ENCODE assay signal across 10 cellular contexts in the genomic region with DNA sequence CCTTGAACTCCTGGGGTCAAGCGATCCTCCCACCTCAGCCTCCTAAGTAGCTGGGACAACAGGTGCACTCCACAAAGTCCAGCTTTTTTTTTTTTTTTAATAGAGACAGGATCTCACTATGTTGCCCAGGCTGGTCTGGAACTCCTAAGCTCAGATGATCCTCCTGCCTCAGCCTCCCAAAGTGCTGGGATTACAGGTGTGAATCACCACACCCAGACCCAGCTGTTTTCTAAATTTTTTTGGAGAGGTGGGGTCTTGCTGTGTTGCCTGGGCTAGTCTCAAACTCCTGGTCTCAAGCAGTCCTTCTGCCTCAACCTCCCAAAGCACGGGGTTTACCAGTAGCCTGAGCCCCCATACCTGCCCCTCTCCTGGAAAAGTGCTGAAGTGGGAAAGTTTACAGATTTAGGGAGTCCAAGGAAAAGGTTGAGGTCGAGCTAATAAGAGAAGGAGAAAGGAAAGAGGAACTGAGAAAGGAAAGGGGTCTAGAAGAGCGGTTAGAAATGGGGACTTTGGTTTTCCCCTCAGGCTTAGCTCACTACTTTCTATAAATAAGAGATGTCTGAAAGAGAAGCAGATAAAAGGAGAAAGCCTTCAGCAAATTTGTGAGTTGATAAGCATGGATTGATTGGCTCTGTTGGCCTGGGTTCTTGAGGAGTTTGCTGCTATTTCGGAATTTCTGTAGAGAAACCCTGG.
DNase-seq lines count a peak whose midpoint lies in the region; ATAC-seq and TF ChIP-seq lines count a peak whose summit lies in the region.
"Had no signal": no experiment of that assay in that cellular context is flagged by ENCODE, and none has a peak within 500 bp of the region (broad histone marks: within the 10 kb centered on the region; RNA-seq: fewer than 3 reads in every experiment).

No MANE protein-coding gene starts in this region.

- no peak for DNase-seq in HuH-7 (ENCODE audit: low spot score)
- DNase-seq in NCI-H1694 (lab: John Stamatoyannopoulos, UW): no peak
- DNase-seq: NCI-H1105 treated with DMSO at 0.1 percent for 48 hours, substantia nigra had no signal

- H3K27ac ChIP-seq in neutrophil: peak overlapping the region; percentile 29

- H3K9me3 ChIP-seq in neutrophil: no peaks in the 10 kb centered on the region

- TF ChIP-seq CTCF in neutrophil (IDR thresholded peaks at IDR 0.05): no peak

- ATAC-seq in GM19035 (IDR thresholded peaks at IDR 0.05; ENCODE audit: unreplicated experiment): peak; percentile 63
- peak; percentile 67 for ATAC-seq in HG02678 (IDR thresholded peaks at IDR 0.05; ENCODE audit: unreplicated experiment)
- ATAC-seq in HG03575 (IDR thresholded peaks at IDR 0.05; ENCODE audit: extremely low read depth, insufficient number of reproducible peaks, low FRiP score, unreplicated experiment): peak; percentile 52
- no peak for ATAC-seq in SK-N-SH treated with all-trans-retinoic acid at 6 μM for 48 hours

- peaks cover 5 to 9% of the 10 kb centered on the region in 2 experiments for H3K4me1 ChIP-seq in neutrophil (ENCODE audit: control insufficient read depth in 1 of 2, insufficient read depth in 1 of 2, low read depth in 1 of 2, low read length in 1 of 2)

- H3K27me3 ChIP-seq in neutrophil: no peaks in the 10 kb centered on the region

- H3K4me3 ChIP-seq in neutrophil (ENCODE audit: low read depth in 1 of 2, low read length in 1 of 2): no peak overlapping the region
- H3K4me3 ChIP-seq: smooth muscle cell had no signal

- H3K36me3 ChIP-seq in neutrophil: no peaks in the 10 kb centered on the region

TF ChIP-seq in SK-N-SH treated with all-trans-retinoic acid at 6 μM for 48 hours, 23 proteins besides CTCF, POLR2A, EP300 and RAD21:
- TF ChIP-seq, protein P1, sequence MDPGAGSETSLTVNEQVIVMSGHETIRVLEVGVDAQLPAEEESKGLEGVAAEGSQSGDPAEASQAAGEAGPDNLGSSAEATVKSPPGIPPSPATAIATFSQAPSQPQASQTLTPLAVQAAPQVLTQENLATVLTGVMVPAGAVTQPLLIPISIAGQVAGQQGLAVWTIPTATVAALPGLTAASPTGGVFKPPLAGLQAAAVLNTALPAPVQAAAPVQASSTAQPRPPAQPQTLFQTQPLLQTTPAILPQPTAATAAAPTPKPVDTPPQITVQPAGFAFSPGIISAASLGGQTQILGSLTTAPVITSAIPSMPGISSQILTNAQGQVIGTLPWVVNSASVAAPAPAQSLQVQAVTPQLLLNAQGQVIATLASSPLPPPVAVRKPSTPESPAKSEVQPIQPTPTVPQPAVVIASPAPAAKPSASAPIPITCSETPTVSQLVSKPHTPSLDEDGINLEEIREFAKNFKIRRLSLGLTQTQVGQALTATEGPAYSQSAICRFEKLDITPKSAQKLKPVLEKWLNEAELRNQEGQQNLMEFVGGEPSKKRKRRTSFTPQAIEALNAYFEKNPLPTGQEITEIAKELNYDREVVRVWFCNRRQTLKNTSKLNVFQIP (CRISPR knock-in tag; IDR thresholded peaks at IDR 0.05; ENCODE audit: borderline replicate concordance, low read depth): no peak
- TF ChIP-seq BACH2 (CRISPR knock-in tag; IDR thresholded peaks at IDR 0.05; ENCODE audit: borderline replicate concordance): no peak
- TF ChIP-seq, protein P2, sequence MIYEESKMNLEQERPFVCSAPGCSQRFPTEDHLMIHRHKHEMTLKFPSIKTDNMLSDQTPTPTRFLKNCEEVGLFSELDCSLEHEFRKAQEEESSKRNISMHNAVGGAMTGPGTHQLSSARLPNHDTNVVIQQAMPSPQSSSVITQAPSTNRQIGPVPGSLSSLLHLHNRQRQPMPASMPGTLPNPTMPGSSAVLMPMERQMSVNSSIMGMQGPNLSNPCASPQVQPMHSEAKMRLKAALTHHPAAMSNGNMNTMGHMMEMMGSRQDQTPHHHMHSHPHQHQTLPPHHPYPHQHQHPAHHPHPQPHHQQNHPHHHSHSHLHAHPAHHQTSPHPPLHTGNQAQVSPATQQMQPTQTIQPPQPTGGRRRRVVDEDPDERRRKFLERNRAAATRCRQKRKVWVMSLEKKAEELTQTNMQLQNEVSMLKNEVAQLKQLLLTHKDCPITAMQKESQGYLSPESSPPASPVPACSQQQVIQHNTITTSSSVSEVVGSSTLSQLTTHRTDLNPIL (CRISPR knock-in tag; IDR thresholded peaks at IDR 0.05; ENCODE audit: low read depth): no peak
- TF ChIP-seq ZFP30 (CRISPR knock-in tag; IDR thresholded peaks at IDR 0.05): no peak
- TF ChIP-seq ZNF70 (CRISPR knock-in tag; IDR thresholded peaks at IDR 0.05): no peak
- TF ChIP-seq, protein P3, sequence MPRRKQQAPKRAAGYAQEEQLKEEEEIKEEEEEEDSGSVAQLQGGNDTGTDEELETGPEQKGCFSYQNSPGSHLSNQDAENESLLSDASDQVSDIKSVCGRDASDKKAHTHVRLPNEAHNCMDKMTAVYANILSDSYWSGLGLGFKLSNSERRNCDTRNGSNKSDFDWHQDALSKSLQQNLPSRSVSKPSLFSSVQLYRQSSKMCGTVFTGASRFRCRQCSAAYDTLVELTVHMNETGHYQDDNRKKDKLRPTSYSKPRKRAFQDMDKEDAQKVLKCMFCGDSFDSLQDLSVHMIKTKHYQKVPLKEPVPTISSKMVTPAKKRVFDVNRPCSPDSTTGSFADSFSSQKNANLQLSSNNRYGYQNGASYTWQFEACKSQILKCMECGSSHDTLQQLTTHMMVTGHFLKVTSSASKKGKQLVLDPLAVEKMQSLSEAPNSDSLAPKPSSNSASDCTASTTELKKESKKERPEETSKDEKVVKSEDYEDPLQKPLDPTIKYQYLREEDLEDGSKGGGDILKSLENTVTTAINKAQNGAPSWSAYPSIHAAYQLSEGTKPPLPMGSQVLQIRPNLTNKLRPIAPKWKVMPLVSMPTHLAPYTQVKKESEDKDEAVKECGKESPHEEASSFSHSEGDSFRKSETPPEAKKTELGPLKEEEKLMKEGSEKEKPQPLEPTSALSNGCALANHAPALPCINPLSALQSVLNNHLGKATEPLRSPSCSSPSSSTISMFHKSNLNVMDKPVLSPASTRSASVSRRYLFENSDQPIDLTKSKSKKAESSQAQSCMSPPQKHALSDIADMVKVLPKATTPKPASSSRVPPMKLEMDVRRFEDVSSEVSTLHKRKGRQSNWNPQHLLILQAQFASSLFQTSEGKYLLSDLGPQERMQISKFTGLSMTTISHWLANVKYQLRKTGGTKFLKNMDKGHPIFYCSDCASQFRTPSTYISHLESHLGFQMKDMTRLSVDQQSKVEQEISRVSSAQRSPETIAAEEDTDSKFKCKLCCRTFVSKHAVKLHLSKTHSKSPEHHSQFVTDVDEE (CRISPR knock-in tag; IDR thresholded peaks at IDR 0.05): no peak
- TF ChIP-seq ZNF8 (CRISPR knock-in tag; IDR thresholded peaks at IDR 0.05): no peak
- TF ChIP-seq TCF4 (CRISPR knock-in tag; IDR thresholded peaks at IDR 0.05; ENCODE audit: borderline replicate concordance): no peak
- TF ChIP-seq ZFP3 (CRISPR knock-in tag; IDR thresholded peaks at IDR 0.05): no peak
- TF ChIP-seq CSDC2 (CRISPR knock-in tag; IDR thresholded peaks at IDR 0.05): no peak
- TF ChIP-seq, protein P4, sequence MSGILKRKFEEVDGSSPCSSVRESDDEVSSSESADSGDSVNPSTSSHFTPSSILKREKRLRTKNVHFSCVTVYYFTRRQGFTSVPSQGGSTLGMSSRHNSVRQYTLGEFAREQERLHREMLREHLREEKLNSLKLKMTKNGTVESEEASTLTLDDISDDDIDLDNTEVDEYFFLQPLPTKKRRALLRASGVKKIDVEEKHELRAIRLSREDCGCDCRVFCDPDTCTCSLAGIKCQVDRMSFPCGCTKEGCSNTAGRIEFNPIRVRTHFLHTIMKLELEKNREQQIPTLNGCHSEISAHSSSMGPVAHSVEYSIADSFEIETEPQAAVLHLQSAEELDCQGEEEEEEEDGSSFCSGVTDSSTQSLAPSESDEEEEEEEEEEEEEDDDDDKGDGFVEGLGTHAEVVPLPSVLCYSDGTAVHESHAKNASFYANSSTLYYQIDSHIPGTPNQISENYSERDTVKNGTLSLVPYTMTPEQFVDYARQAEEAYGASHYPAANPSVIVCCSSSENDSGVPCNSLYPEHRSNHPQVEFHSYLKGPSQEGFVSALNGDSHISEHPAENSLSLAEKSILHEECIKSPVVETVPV (CRISPR knock-in tag; IDR thresholded peaks at IDR 0.05): no peak
- no peak for TF ChIP-seq RARB (CRISPR knock-in tag; IDR thresholded peaks at IDR 0.05)
- TF ChIP-seq OSR1 (CRISPR knock-in tag; IDR thresholded peaks at IDR 0.05): no peak
- TF ChIP-seq ZNF565 (CRISPR knock-in tag; conservative IDR thresholded peaks at IDR 0.05; ENCODE audit: low read depth): no peak
- no peak for TF ChIP-seq GLIS3 (CRISPR knock-in tag; IDR thresholded peaks at IDR 0.05)
- no peak for TF ChIP-seq ARNTL (CRISPR knock-in tag; IDR thresholded peaks at IDR 0.05; ENCODE audit: borderline replicate concordance, low read depth)
- TF ChIP-seq, protein P5, sequence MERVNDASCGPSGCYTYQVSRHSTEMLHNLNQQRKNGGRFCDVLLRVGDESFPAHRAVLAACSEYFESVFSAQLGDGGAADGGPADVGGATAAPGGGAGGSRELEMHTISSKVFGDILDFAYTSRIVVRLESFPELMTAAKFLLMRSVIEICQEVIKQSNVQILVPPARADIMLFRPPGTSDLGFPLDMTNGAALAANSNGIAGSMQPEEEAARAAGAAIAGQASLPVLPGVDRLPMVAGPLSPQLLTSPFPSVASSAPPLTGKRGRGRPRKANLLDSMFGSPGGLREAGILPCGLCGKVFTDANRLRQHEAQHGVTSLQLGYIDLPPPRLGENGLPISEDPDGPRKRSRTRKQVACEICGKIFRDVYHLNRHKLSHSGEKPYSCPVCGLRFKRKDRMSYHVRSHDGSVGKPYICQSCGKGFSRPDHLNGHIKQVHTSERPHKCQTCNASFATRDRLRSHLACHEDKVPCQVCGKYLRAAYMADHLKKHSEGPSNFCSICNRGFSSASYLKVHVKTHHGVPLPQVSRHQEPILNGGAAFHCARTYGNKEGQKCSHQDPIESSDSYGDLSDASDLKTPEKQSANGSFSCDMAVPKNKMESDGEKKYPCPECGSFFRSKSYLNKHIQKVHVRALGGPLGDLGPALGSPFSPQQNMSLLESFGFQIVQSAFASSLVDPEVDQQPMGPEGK (CRISPR knock-in tag; IDR thresholded peaks at IDR 0.05; ENCODE audit: borderline replicate concordance): no peak
TF ChIP-seq in SK-N-SH treated with all-trans-retinoic acid at 6 μM for 48 hours: peak in this region for 0.
